9 cellular contexts compared by ENCODE assay signal in genomic region chr17:32504166-32504990, GRCh38. TPM values are rescaled to one million over a fixed set of nuclear protein-coding genes. Genes with fewer than 3 reads are reported as not detected.
DNase-seq lines count a peak whose midpoint lies in the region; ATAC-seq and TF ChIP-seq lines count a peak whose summit lies in the region.
"Had no signal": no experiment of that assay in that cellular context is flagged by ENCODE, and none has a peak within 500 bp of the region (broad histone marks: within the 10 kb centered on the region; RNA-seq: fewer than 3 reads in every experiment).

No MANE protein-coding gene starts in this region.

- H3K27me3 ChIP-seq in duodenal mucosa (ENCODE audit: control insufficient read depth in 1 of 2, insufficient read depth in 2 of 2, low read length in 2 of 2) (no peaks in the 10 kb centered on the region), esophagus muscularis mucosa (no peaks in the 10 kb centered on the region)

- WGBS in esophagus muscularis mucosa = 78% methylated on average over 17 of the region's 18 CpGs

- H3K4me1 ChIP-seq in duodenal mucosa (ENCODE audit: control insufficient read depth in 1 of 2, insufficient read depth in 2 of 2, low read length in 2 of 2) (peaks cover 10 to 18% of the 10 kb centered on the region in 2 donors), esophagus muscularis mucosa (peaks cover 0 to 16% (median 3%) of the 10 kb centered on the region in 4 donors)

- TF ChIP-seq CTCF in esophagus muscularis mucosa (IDR thresholded peaks at IDR 0.05) (no peak), GM13976 (IDR thresholded peaks at IDR 0.05; ENCODE audit: borderline replicate concordance, control extremely low read depth, extremely low read depth, insufficient read depth, missing control alignments) (no peak)

- H3K27me3 Mint-ChIP-seq in activated CD4-positive, alpha-beta T cell treated with anti-CD3 and anti-CD28 coated beads for 36 hours = no peaks in the 10 kb centered on the region

- peak; percentile 58 for DNase-seq in activated CD4-positive, alpha-beta T cell treated with anti-CD3 and anti-CD28 coated beads for 36 hours
- no peak for DNase-seq in activated CD4-positive, alpha-beta T cell treated with anti-CD3 and anti-CD28 coated beads for 4 hours
- no peak for DNase-seq in stimulated activated effector memory CD8-positive, alpha-beta T cell treated with anti-CD3 and anti-CD28 coated beads, Interleukin-12 subunit alpha, Interleukin-12 subunit beta, amount 100 ng/mL, for 72 hours (ENCODE audit: low spot score in 2 of 2)
- DNase-seq in esophagus muscularis mucosa (ENCODE audit: extremely low spot score) = no peak
- DNase-seq in GM13976 (ENCODE audit: low spot score) = no peak

- POLR2A ChIA-PET in activated CD4-positive, alpha-beta T cell treated with anti-CD3 and anti-CD28 coated beads for 36 hours (lab: Charles Lee) = interaction anchor here (1.5 kb wide), 1 partner anchor 19 kb away, joined by 19 read pairs; no protein-coding TSS in a partner anchor

- H3K9ac ChIP-seq in duodenal mucosa (ENCODE audit: low read depth in 1 of 2, low read length in 2 of 2) = peak overlapping the region in 1 of 2 donors; percentile 39

- H3K4me3 Mint-ChIP-seq in activated CD4-positive, alpha-beta T cell treated with anti-CD3 and anti-CD28 coated beads for 36 hours = peak overlapping the region; percentile 46
- peak overlapping the region; percentile 55 for H3K4me3 Mint-ChIP-seq in stimulated activated effector memory CD8-positive, alpha-beta T cell treated with anti-CD3 and anti-CD28 coated beads, Interleukin-12 subunit alpha, Interleukin-12 subunit beta, amount 100 ng/mL, for 72 hours

- H3K4me3 ChIP-seq in duodenal mucosa (ENCODE audit: low read depth in 1 of 2, low read length in 2 of 2) (no peak overlapping the region), esophagus muscularis mucosa (no peak overlapping the region)
- H3K4me3 ChIP-seq: PC-9 had no signal

- H3K9me3 ChIP-seq in KOPT-K1 (ENCODE audit: insufficient read depth, low read length, poor library complexity, severe bottlenecking) = no peaks in the 10 kb centered on the region
- no peaks in the 10 kb centered on the region for H3K9me3 ChIP-seq in duodenal mucosa (ENCODE audit: control insufficient read depth in 1 of 2, low read length in 2 of 2)
- no peaks in the 10 kb centered on the region for H3K9me3 ChIP-seq in esophagus muscularis mucosa

- no peak for TF ChIP-seq POLR2A in esophagus muscularis mucosa (IDR thresholded peaks at IDR 0.05; ENCODE audit: low read depth)

- H3K27ac ChIP-seq in KOPT-K1 (ENCODE audit: low read depth, low read length, poor library complexity, severe bottlenecking) = peak overlapping the region; percentile 87
- peak overlapping the region; percentile 27 for H3K27ac ChIP-seq in duodenal mucosa (ENCODE audit: low read depth, low read length)
- H3K27ac ChIP-seq in esophagus muscularis mucosa (replicated peaks in 1 of 4) = peak overlapping the region in 1 of 4 donors; percentile 19
- H3K27ac ChIP-seq: PC-9 had no signal

- TF ChIP-seq EP300 in esophagus muscularis mucosa (IDR thresholded peaks at IDR 0.05) = no peak

- H3K36me3 Mint-ChIP-seq in activated CD4-positive, alpha-beta T cell treated with anti-CD3 and anti-CD28 coated beads for 36 hours (ENCODE audit: low read depth) = peaks cover 8% of the 10 kb centered on the region
- H3K36me3 Mint-ChIP-seq in stimulated activated effector memory CD8-positive, alpha-beta T cell treated with anti-CD3 and anti-CD28 coated beads, Interleukin-12 subunit alpha, Interleukin-12 subunit beta, amount 100 ng/mL, for 72 hours = no peaks in the 10 kb centered on the region

- intact Hi-C loops in activated CD4-positive, alpha-beta T cell treated with anti-CD3 and anti-CD28 coated beads for 36 hours (cut with DNase I, micrococcal nuclease) = loop anchor here in 1 of 2 experiments (5.0 kb wide), 1 partner anchor 53 kb away; no protein-coding TSS in a partner anchor
- intact Hi-C loops in esophagus muscularis mucosa (cut with DNase I) = no loop called here

- no peaks in the 10 kb centered on the region for H3K36me3 ChIP-seq in KOPT-K1 (ENCODE audit: insufficient read depth, low read length)
- H3K36me3 ChIP-seq in duodenal mucosa (ENCODE audit: control insufficient read depth in 1 of 2, insufficient read depth in 2 of 2, low read length in 2 of 2) = no peaks in the 10 kb centered on the region
- peaks cover 0 to 4% (median 0%) of the 10 kb centered on the region in 4 donors for H3K36me3 ChIP-seq in esophagus muscularis mucosa

- H3K27ac Mint-ChIP-seq in activated CD4-positive, alpha-beta T cell treated with anti-CD3 and anti-CD28 coated beads for 36 hours = peak overlapping the region; percentile 97
- H3K27ac Mint-ChIP-seq in stimulated activated effector memory CD8-positive, alpha-beta T cell treated with anti-CD3 and anti-CD28 coated beads, Interleukin-12 subunit alpha, Interleukin-12 subunit beta, amount 100 ng/mL, for 72 hours = peak overlapping the region; percentile 87

- in situ Hi-C loops in GM13976 (cut with MboI; ENCODE audit: low sequenced_read_pairs, unreplicated experiment) = no loop called here

- H3K9me3 Mint-ChIP-seq in activated CD4-positive, alpha-beta T cell treated with anti-CD3 and anti-CD28 coated beads for 36 hours (ENCODE audit: low read depth) = peaks cover 4% of the 10 kb centered on the region
- no peaks in the 10 kb centered on the region for H3K9me3 Mint-ChIP-seq in stimulated activated effector memory CD8-positive, alpha-beta T cell treated with anti-CD3 and anti-CD28 coated beads, Interleukin-12 subunit alpha, Interleukin-12 subunit beta, amount 100 ng/mL, for 72 hours

- peaks cover 79% of the 10 kb centered on the region for H3K4me1 Mint-ChIP-seq in activated CD4-positive, alpha-beta T cell treated with anti-CD3 and anti-CD28 coated beads for 36 hours
- peaks cover 45% of the 10 kb centered on the region for H3K4me1 Mint-ChIP-seq in stimulated activated effector memory CD8-positive, alpha-beta T cell treated with anti-CD3 and anti-CD28 coated beads, Interleukin-12 subunit alpha, Interleukin-12 subunit beta, amount 100 ng/mL, for 72 hours

- ATAC-seq in activated CD4-positive, alpha-beta T cell treated with anti-CD3 and anti-CD28 coated beads for 36 hours = no peak
- no peak for ATAC-seq in stimulated activated effector memory CD8-positive, alpha-beta T cell treated with anti-CD3 and anti-CD28 coated beads, Interleukin-12 subunit alpha, Interleukin-12 subunit beta, amount 100 ng/mL, for 72 hours
- ATAC-seq in GM21723 (IDR thresholded peaks at IDR 0.05; ENCODE audit: unreplicated experiment) = no peak

- CTCF ChIA-PET in activated CD4-positive, alpha-beta T cell treated with anti-CD3 and anti-CD28 coated beads for 36 hours (lab: Charles Lee) = interaction anchor here (0.7 to 1.3 kb wide), 3 partner anchors 11 to 20 kb away, joined by 3 to 5 read pairs (median 4); no protein-coding TSS in a partner anchor

RNA-seq across cellular contexts. Expression of gene CDK5R1, which starts 17.6 kb away (rescaled TPM):
- total RNA-seq in activated CD4-positive, alpha-beta T cell treated with anti-CD3 and anti-CD28 coated beads for 36 hours = 10 to 100 TPM; 15.3 to 15.4 TPM
- 1 to 10 TPM in 1 of 4 donors, under 1 TPM in 3; 0.33 to 1.2 (median 0.64) TPM for total RNA-seq in esophagus muscularis mucosa

Comparison
In these comparisons a context has a peak if more than half of its experiments do, and no peak if none do; other contexts are left out.
1. RNA of gene CDK5R1, which starts 17.6 kb away (total RNA-seq): 15.3 to 15.4 TPM in activated CD4-positive, alpha-beta T cell treated with anti-CD3 and anti-CD28 coated beads for 36 hours; 0.33 to 1.2 TPM in esophagus muscularis mucosa; every median in the first group is over 4 times any median in the second.